ENCODE assay signal across 14 cellular contexts in genomic region chr14:67031920-67032774, GRCh38.
A peak's percentile ranks its signal among the peaks of the same experiment; 100 is the strongest.
DNase-seq lines count a peak whose midpoint lies in the region; FAIRE-seq and TF ChIP-seq lines count a peak whose summit lies in the region.
"Had no signal": no experiment of that assay in that cellular context is flagged by ENCODE, and none has a peak within 500 bp of the region (broad histone marks: within the 10 kb centered on the region; RNA-seq: fewer than 3 reads in every experiment).

No MANE protein-coding gene starts in this region.

- H3K56ac ChIP-seq in H9 (ENCODE audit: insufficient read length, low read depth, low read length) (no peak overlapping the region), H1 (replicated peaks; ENCODE audit: insufficient read length, low read depth, low read length) (no peak overlapping the region)

- H2BK20ac ChIP-seq in H9 (ENCODE audit: low read depth, low read length, poor library complexity, severe bottlenecking) (no peak overlapping the region), H1 (ENCODE audit: low read length) (no peak overlapping the region)

- H2BK120ac ChIP-seq in H9 (ENCODE audit: low read depth, low read length, poor library complexity, severe bottlenecking) = no peak overlapping the region
- H2BK120ac ChIP-seq in H1 (replicated peaks; ENCODE audit: low read depth, low read length) = no peak overlapping the region

- no peak overlapping the region for H3K27ac ChIP-seq in H9 (ENCODE audit: insufficient read length, low read depth, low read length)
- no peak overlapping the region for H3K27ac ChIP-seq in H1 (ENCODE audit: low read depth, low read length)
- H3K27ac ChIP-seq in ascending aorta = no peak overlapping the region
- H3K27ac ChIP-seq in small intestine (ENCODE audit: low read depth in 1 of 2, low read length in 1 of 2) = no peak overlapping the region
- H3K27ac ChIP-seq: BLaER1 treated with 17β-estradiol and CSF1 and Interleukin-3, amounts not matched to agents 10 nM and 100 nM had no signal

- H3K18ac ChIP-seq in H9 (ENCODE audit: insufficient read length, low read depth, low read length) = no peak overlapping the region
- peak overlapping the region; percentile 72 for H3K18ac ChIP-seq in H1 (ENCODE audit: extremely low read depth, low read length)

- peaks cover 4 to 21% (median 9%) of the 10 kb centered on the region in 3 experiments for H3K36me3 Mint-ChIP-seq in H9 (ENCODE audit: insufficient read depth in 1 of 3, low read depth in 3 of 3)

- POLR2A ChIA-PET in H1 (lab: Charles Lee; ENCODE audit: partially characterized antibody) = no interaction called here

- intact Hi-C loops in ascending aorta (cut with DNase I) = no loop called here

- H3K9me3 ChIP-seq in H9 (ENCODE audit: control insufficient read depth, low read depth, low read length) = no peaks in the 10 kb centered on the region
- no peaks in the 10 kb centered on the region for H3K9me3 ChIP-seq in H1 (ENCODE audit: insufficient read depth in 2 of 2, low read depth in 1 of 2, low read length in 1 of 2)
- H3K9me3 ChIP-seq in ascending aorta = peaks cover 0 to 10% of the 10 kb centered on the region in 2 donors
- no peaks in the 10 kb centered on the region for H3K9me3 ChIP-seq in small intestine (ENCODE audit: control insufficient read depth, low read depth)

- H3K23me2 ChIP-seq in H9 (ENCODE audit: insufficient read length, low read depth, low read length, poor library complexity, severe bottlenecking) (no peaks in the 10 kb centered on the region), H1 (ENCODE audit: low read depth, low read length) (no peaks in the 10 kb centered on the region)

- no peak overlapping the region for H3K4me3 Mint-ChIP-seq in H9
- H3K4me3 Mint-ChIP-seq: CD4-positive, CD25-positive, alpha-beta regulatory T cell had no signal

- H3K4me1 ChIP-seq in H9 (ENCODE audit: insufficient read depth, low read length) (peaks cover 2% of the 10 kb centered on the region; the same call in 1 of the 2 replicates), H1 (replicated peaks in 1 of 4; ENCODE audit: control insufficient read depth in 3 of 4, insufficient read depth in 4 of 4, low read length in 3 of 4) (peaks cover 0 to 6% (median 0%) of the 10 kb centered on the region in 4 experiments; a peak in 2 of 7 replicates), ascending aorta (no peaks in the 10 kb centered on the region), small intestine (ENCODE audit: control insufficient read depth in 2 of 2, insufficient read depth in 1 of 2, low read depth in 1 of 2, low read length in 1 of 2) (no peaks in the 10 kb centered on the region)
- H3K4me1 ChIP-seq: BLaER1 treated with 17β-estradiol and CSF1 and Interleukin-3, amounts not matched to agents 10 nM and 100 nM had no signal

- DNase-seq in H9 (peak; percentile 33), H1 (ENCODE audit: low read depth in 1 of 2, low spot score in 2 of 2) (peak in 1 of 2 experiments; percentile 50), iPS-NIHi7 (ENCODE audit: extremely low spot score) (peak; percentile 8), ascending aorta (ENCODE audit: low spot score in 2 of 2) (no peak), NCI-H2107 (lab: John Stamatoyannopoulos, UW) (no peak), small intestine (no peak)
- DNase-seq: ACHN; CD4-positive, CD25-positive, alpha-beta regulatory T cell; DMS53; GF-D8; H7; IMR-90 had no signal

- H2BK12ac ChIP-seq in H9 (ENCODE audit: insufficient read length, low read depth, low read length) (no peak overlapping the region), H1 (ENCODE audit: low read depth, low read length) (peak overlapping the region; percentile 72)

- TF ChIP-seq RAD21 in Ishikawa (IDR thresholded peaks at IDR 0.05; ENCODE audit: low read depth) = no peak
- 0 out of 4 replicates have a peak, but pooled peaks of 1 of the 2 experiments have one; percentile 7 for TF ChIP-seq RAD21 in H1 (IDR thresholded peaks at IDR 0.05 in 1 of 2, conservative IDR thresholded peaks at IDR 0.05 in 1 of 2; ENCODE audit: low read depth in 2 of 2, low read length in 2 of 2)

- H3K4me1 Mint-ChIP-seq in H9 = peaks cover 12 to 16% of the 10 kb centered on the region in 2 experiments
- H3K4me1 Mint-ChIP-seq: CD4-positive, CD25-positive, alpha-beta regulatory T cell had no signal

- no peak overlapping the region for H3K14ac ChIP-seq in H9 (ENCODE audit: insufficient read depth, low read length)
- no peak overlapping the region for H3K14ac ChIP-seq in H1 (ENCODE audit: insufficient read length)

- H4K20me1 ChIP-seq in H9 (ENCODE audit: control insufficient read depth, insufficient read depth, insufficient read length) = no peaks in the 10 kb centered on the region
- H4K20me1 ChIP-seq in H1 (replicated peaks in 1 of 2; ENCODE audit: control insufficient read depth in 1 of 2, insufficient read depth in 2 of 2, low read length in 2 of 2) = no peaks in the 10 kb centered on the region
- H4K20me1 ChIP-seq: BLaER1 treated with 17β-estradiol and CSF1 and Interleukin-3, amounts not matched to agents 10 nM and 100 nM had no signal

- H3K4ac ChIP-seq in H9 (ENCODE audit: low read depth, low read length) (no peak overlapping the region), H1 (replicated peaks; ENCODE audit: insufficient read length, low read depth, low read length) (no peak overlapping the region)

- peak overlapping the region in 1 of 4 experiments; percentile 7; a peak in 1 of 8 replicates for H3K4me3 ChIP-seq in H1 (ENCODE audit: extremely low read depth in 1 of 4, insufficient read depth in 2 of 4, low read depth in 3 of 4, low read length in 4 of 4)
- no peak overlapping the region for H3K4me3 ChIP-seq in ascending aorta
- H3K4me3 ChIP-seq in small intestine (ENCODE audit: low read depth in 1 of 2, low read length in 2 of 2) = no peak overlapping the region
- H3K4me3 ChIP-seq: BLaER1 treated with 17β-estradiol and CSF1 and Interleukin-3, amounts not matched to agents 10 nM and 100 nM had no signal

- FAIRE-seq in H1 (lab: Jason Lieb, UNC) (no peak), small intestine (lab: Jason Lieb, UNC) (no peak)

- H2AFZ ChIP-seq in H9 (ENCODE audit: low read length) (no peak overlapping the region), H1 (ENCODE audit: low read length) (0 out of 2 replicates have a peak overlapping the region, but pooled peaks have one; percentile 3)

- peaks cover 8 to 14% of the 10 kb centered on the region in 2 experiments for H3K9me3 Mint-ChIP-seq in H9

- CTCF ChIA-PET in H1 (lab: Charles Lee; ENCODE audit: partially characterized antibody) = interaction anchor here (1.7 kb wide), 1 partner anchor 46 kb away, joined by 4 read pairs; no protein-coding TSS in a partner anchor

- H4K5ac ChIP-seq in H9 (ENCODE audit: insufficient read length, low read depth, low read length) (no peak overlapping the region), H1 (ENCODE audit: insufficient read length, low read depth, low read length) (no peak overlapping the region)

- H3T11ph ChIP-seq in H9 (ENCODE audit: low read length) = no peak overlapping the region

- H3K9ac ChIP-seq in H9 (ENCODE audit: extremely low read depth, insufficient read length, low read length) (no peak overlapping the region), H1 (replicated peaks in 1 of 4; ENCODE audit: extremely low read depth in 1 of 4, low read depth in 3 of 4, low read length in 3 of 4) (no peak overlapping the region)
- H3K9ac ChIP-seq: BLaER1 treated with 17β-estradiol and CSF1 and Interleukin-3, amounts not matched to agents 10 nM and 100 nM had no signal

- H3K23ac ChIP-seq in H9 (ENCODE audit: insufficient read length, low read depth, low read length) (no peak overlapping the region), H1 (ENCODE audit: insufficient read length) (no peak overlapping the region)

- H3K4me2 ChIP-seq in H9 (ENCODE audit: insufficient read depth, insufficient read length, low read length) (peak overlapping the region; percentile 22), H1 (ENCODE audit: insufficient read depth in 1 of 2, low read depth in 2 of 2, low read length in 2 of 2) (peak overlapping the region; percentile 50 to 56)
- H3K4me2 ChIP-seq: BLaER1 treated with 17β-estradiol and CSF1 and Interleukin-3, amounts not matched to agents 10 nM and 100 nM had no signal

- H4K8ac ChIP-seq in H9 (replicated peaks; ENCODE audit: insufficient read length, low read depth, low read length) = no peak overlapping the region
- H4K8ac ChIP-seq in H1 (ENCODE audit: extremely low read depth, insufficient read depth, low read length) = no peak overlapping the region

- H4K91ac ChIP-seq in H9 (ENCODE audit: insufficient read length, low read depth, low read length) = no peak overlapping the region
- H4K91ac ChIP-seq in H1 (replicated peaks; ENCODE audit: insufficient read length, low read length) = no peak overlapping the region

- H3K79me2 ChIP-seq in H9 (ENCODE audit: insufficient read depth, low read length) = no peaks in the 10 kb centered on the region
- no peaks in the 10 kb centered on the region for H3K79me2 ChIP-seq in H1 (ENCODE audit: control insufficient read depth in 1 of 2, insufficient read depth in 2 of 2, low read length in 2 of 2)

- H2BK5ac ChIP-seq in H9 (ENCODE audit: insufficient read length, low read length) (no peak overlapping the region), H1 (ENCODE audit: low read depth, low read length) (peak overlapping the region; percentile 71; the same call in 1 of the 2 replicates)

- H3K36me3 ChIP-seq in H1 (ENCODE audit: control insufficient read depth in 2 of 4, insufficient read depth in 4 of 4, low read length in 3 of 4) = no peaks in the 10 kb centered on the region
- H3K36me3 ChIP-seq in ascending aorta = no peaks in the 10 kb centered on the region
- no peaks in the 10 kb centered on the region for H3K36me3 ChIP-seq in small intestine (ENCODE audit: control insufficient read depth in 2 of 2, insufficient read depth in 2 of 2, low read length in 2 of 2)

- H2AK5ac ChIP-seq in H9 (ENCODE audit: insufficient read length, low read length) (no peak overlapping the region), H1 (ENCODE audit: low read depth, low read length) (no peak overlapping the region)

- WGBS in H9 (ENCODE audit: extremely low coverage, insufficient read length, low lambda C conversion rate) = no CpG with 5 or more reads among the region's 3 CpGs
- WGBS in H1 (ENCODE audit: extremely low coverage in 1 of 2, insufficient coverage in 1 of 2, insufficient read length in 1 of 2, insufficient replicate concordance in 2 of 2, low coverage in 1 of 2, low lambda C conversion rate in 2 of 2, missing lambda C conversion rate in 1 of 2), 2 experiments = 90% methylated on average over 3 of the region's 3 CpGs; no CpG with 5 or more reads in 1 of the 2 experiments
- 97 to 98% (median 97%) methylated on average over 3 of the region's 3 CpGs for WGBS in small intestine, 3 donors

- TF ChIP-seq EP300 in Ishikawa (IDR thresholded peaks at IDR 0.05; ENCODE audit: borderline replicate concordance) (no peak), H1 (IDR thresholded peaks at IDR 0.05; ENCODE audit: borderline replicate concordance in 1 of 2, low read depth in 2 of 2, low read length in 2 of 2) (no peak)

- no peak for TF ChIP-seq CTCF in H9 (conservative IDR thresholded peaks at IDR 0.05)
- no peak for TF ChIP-seq CTCF in H1 (IDR thresholded peaks at IDR 0.05; ENCODE audit: control extremely low read depth in 1 of 3, insufficient read depth in 1 of 3, low read depth in 1 of 3, low read length in 3 of 3)
- TF ChIP-seq CTCF in ascending aorta (IDR thresholded peaks at IDR 0.05) = no peak

- no peaks in the 10 kb centered on the region for H3K27me3 Mint-ChIP-seq in H9 (ENCODE audit: low read depth)

- H2BK15ac ChIP-seq in H9 (ENCODE audit: low read depth, low read length) (no peak overlapping the region), H1 (ENCODE audit: low read length) (no peak overlapping the region)

- no peaks in the 10 kb centered on the region for H3K27me3 ChIP-seq in H9 (ENCODE audit: insufficient read depth, low read length)
- no peaks in the 10 kb centered on the region for H3K27me3 ChIP-seq in H1 (replicated peaks in 1 of 4; ENCODE audit: control insufficient read depth in 3 of 4, extremely low read depth in 1 of 4, insufficient read depth in 3 of 4, low read length in 3 of 4)
- H3K27me3 ChIP-seq in ascending aorta = no peaks in the 10 kb centered on the region
- no peaks in the 10 kb centered on the region for H3K27me3 ChIP-seq in small intestine (ENCODE audit: control insufficient read depth in 2 of 2, insufficient read depth in 2 of 2, low read length in 2 of 2)
- H3K27me3 ChIP-seq: BLaER1 treated with 17β-estradiol and CSF1 and Interleukin-3, amounts not matched to agents 10 nM and 100 nM had no signal

- H3K79me1 ChIP-seq in H9 (ENCODE audit: insufficient read depth, low read depth, low read length, poor library complexity, severe bottlenecking) (no peaks in the 10 kb centered on the region), H1 (ENCODE audit: low read depth, low read length) (no peaks in the 10 kb centered on the region)

- peak overlapping the region; percentile 31 to 93 (median 63); a peak in 5 of 7 replicates for H3K27ac Mint-ChIP-seq in H9
- H3K27ac Mint-ChIP-seq: CD4-positive, CD25-positive, alpha-beta regulatory T cell had no signal

- no peak for TF ChIP-seq POLR2A in H1 (IDR thresholded peaks at IDR 0.05; ENCODE audit: control extremely low read depth in 1 of 2, low read depth in 2 of 2, low read length in 2 of 2)

Comparison
In these comparisons a context has a peak if more than half of its experiments do, and no peak if none do; other contexts are left out.
1. DNase-seq: peak in H9 (single experiment) and iPS-NIHi7 (single experiment); none in ascending aorta (0 of 2), NCI-H2107 (single experiment) and small intestine (single experiment).